In genomic region chr1:179025125-179025974, GRCh38 we compare ENCODE assay signal across 8 cellular contexts. TPM values are rescaled to one million over a fixed set of nuclear protein-coding genes. Genes with fewer than 3 reads are reported as not detected.
DNase-seq lines count a peak whose midpoint lies in the region; ATAC-seq and TF ChIP-seq lines count a peak whose summit lies in the region.

FAM20B (plus strand) TSS chr1:179025894; CDS start chr1:179043848, 17,954 bp downstream.

- H3K4me1 ChIP-seq in colonic mucosa = no peaks in the 10 kb centered on the region

- H3K9ac ChIP-seq in colonic mucosa (ENCODE audit: low read depth in 2 of 2, low read length in 2 of 2) = peak within 1 kb of the TSS; percentile 90 to 99

- H3K27me3 ChIP-seq in colonic mucosa = no peaks in the 10 kb centered on the region
- H3K27me3 ChIP-seq in layer of hippocampus (ENCODE audit: control insufficient read depth, insufficient read depth, low read length) = no peaks in the 10 kb centered on the region

- H3K36me3 Mint-ChIP-seq in activated CD4-positive, alpha-beta T cell treated with anti-CD3 and anti-CD28 coated beads, Interleukin-2, amount 10 ng/mL, durations not matched to agents 7 days and 5 days (ENCODE audit: low read depth) = peaks cover 3% of the 10 kb centered on the region

- DNase-seq in Ammon's horn (ENCODE audit: low spot score) = peak; percentile 95
- peak; percentile 94 to 100 for DNase-seq in NCI-H526 (lab: John Stamatoyannopoulos, UW)
- DNase-seq in activated CD4-positive, alpha-beta T cell treated with anti-CD3 and anti-CD28 coated beads, Interleukin-2, amount 10 ng/mL, durations not matched to agents 7 days and 5 days = peak; percentile 91
- peak; percentile 96 for DNase-seq in colonic mucosa
- DNase-seq in stimulated activated CD4-positive, alpha-beta T cell treated with anti-CD3 and anti-CD28 coated beads, Interleukin-1b, Interleukin-23, amount 100 ng/mL, for 1 hour (ENCODE audit: low read depth in 2 of 2) = peak; percentile 70 to 82

- peaks cover 46% of the 10 kb centered on the region for H3K4me1 Mint-ChIP-seq in activated CD4-positive, alpha-beta T cell treated with anti-CD3 and anti-CD28 coated beads, Interleukin-2, amount 10 ng/mL, durations not matched to agents 7 days and 5 days

- peaks cover 13% of the 10 kb centered on the region for H3K27me3 Mint-ChIP-seq in activated CD4-positive, alpha-beta T cell treated with anti-CD3 and anti-CD28 coated beads, Interleukin-2, amount 10 ng/mL, durations not matched to agents 7 days and 5 days

- intact Hi-C loops in colonic mucosa (cut with DNase I) = no loop called here

- CTCF ChIA-PET in activated CD4-positive, alpha-beta T cell treated with anti-CD3 and anti-CD28 coated beads, Interleukin-2, amount 10 ng/mL, durations not matched to agents 7 days and 5 days (lab: Charles Lee) = no interaction called here

- H3K36me3 ChIP-seq in colonic mucosa = no peaks in the 10 kb centered on the region

- H3K27ac ChIP-seq in colonic mucosa = peak within 1 kb of the TSS; percentile 93
- H3K27ac ChIP-seq in layer of hippocampus (ENCODE audit: low read depth, low read length) = peak within 1 kb of the TSS; percentile 76

- peak; percentile 83 for ATAC-seq in GM19324 (IDR thresholded peaks at IDR 0.05; ENCODE audit: low FRiP score, unreplicated experiment)
- peak; percentile 73 for ATAC-seq in HG03457 (IDR thresholded peaks at IDR 0.05; ENCODE audit: unreplicated experiment)

- POLR2A ChIA-PET in activated CD4-positive, alpha-beta T cell treated with anti-CD3 and anti-CD28 coated beads, Interleukin-2, amount 10 ng/mL, durations not matched to agents 7 days and 5 days (lab: Charles Lee) = no interaction called here

- H3K9me3 Mint-ChIP-seq in activated CD4-positive, alpha-beta T cell treated with anti-CD3 and anti-CD28 coated beads, Interleukin-2, amount 10 ng/mL, durations not matched to agents 7 days and 5 days = no peaks in the 10 kb centered on the region

- peak within 1 kb of the TSS; percentile 83 for H3K4me3 ChIP-seq in colonic mucosa

- H3K4me3 Mint-ChIP-seq in activated CD4-positive, alpha-beta T cell treated with anti-CD3 and anti-CD28 coated beads, Interleukin-2, amount 10 ng/mL, durations not matched to agents 7 days and 5 days = peak within 1 kb of the TSS; percentile 95

- peak within 1 kb of the TSS; percentile 93 for H3K27ac Mint-ChIP-seq in activated CD4-positive, alpha-beta T cell treated with anti-CD3 and anti-CD28 coated beads, Interleukin-2, amount 10 ng/mL, durations not matched to agents 7 days and 5 days

- TF ChIP-seq CTCF in colonic mucosa (IDR thresholded peaks at IDR 0.05) = no peak

- H3K9me3 ChIP-seq in colonic mucosa = no peaks in the 10 kb centered on the region

RNA-seq across cellular contexts. Expression of gene FAM20B, which starts in this region (rescaled TPM):
- 10 to 100 TPM; 25.1 to 31.3 TPM for total RNA-seq in activated CD4-positive, alpha-beta T cell treated with anti-CD3 and anti-CD28 coated beads, Interleukin-2, amount 10 ng/mL, durations not matched to agents 7 days and 5 days
- 10 to 100 TPM; 38.9 to 45.1 TPM for total RNA-seq in colonic mucosa

Comparison
In these comparisons a context has a peak if more than half of its experiments do, and no peak if none do; other contexts are left out.
1. Peak in every context shown above with its lines: DNase-seq, ATAC-seq, H3K4me3 ChIP-seq and H3K27ac ChIP-seq.